ENCODE assay signal across 8 cellular contexts in the genomic region with DNA sequence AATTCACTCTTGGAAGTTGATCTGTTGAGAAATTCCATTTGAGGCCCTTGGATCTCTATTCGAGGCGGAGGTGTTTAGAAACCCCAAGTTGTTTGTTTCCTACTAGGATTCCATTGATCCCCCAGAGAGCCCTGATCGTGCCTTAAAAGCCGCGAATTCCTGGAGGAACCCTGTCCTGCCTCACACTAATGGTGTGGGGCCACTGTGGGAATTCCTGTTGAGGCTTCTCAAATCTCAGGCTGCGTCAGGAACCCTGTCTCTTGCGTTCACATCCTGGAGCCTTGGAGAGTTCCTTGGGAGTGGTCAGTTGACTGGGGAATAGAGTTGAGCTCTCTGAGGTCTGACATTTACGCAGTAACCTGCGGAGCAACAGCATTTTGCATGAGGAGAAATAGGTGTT. TPM values are rescaled to one million over a fixed set of nuclear protein-coding genes. Genes with fewer than 3 reads are reported as not detected.
DNase-seq lines count a peak whose midpoint lies in the region; ATAC-seq, FAIRE-seq and TF ChIP-seq lines count a peak whose summit lies in the region.

No MANE protein-coding gene starts in this region.

- H3K4me1 ChIP-seq in skeletal muscle satellite cell (ENCODE audit: control insufficient read depth, insufficient read depth, low read length) = peaks cover 20% of the 10 kb centered on the region

- no peak overlapping the region for H3K9ac ChIP-seq in skeletal muscle satellite cell (ENCODE audit: low read depth, low read length)

- H3K4me3 Mint-ChIP-seq in activated naive CD8-positive, alpha-beta T cell treated with anti-CD3 and anti-CD28 coated beads, Interleukin-2, amount 50 U/mL, for 24 hours = peak overlapping the region; percentile 85

- no peak overlapping the region for H3K27ac Mint-ChIP-seq in activated naive CD8-positive, alpha-beta T cell treated with anti-CD3 and anti-CD28 coated beads, Interleukin-2, amount 50 U/mL, for 24 hours

- no peaks in the 10 kb centered on the region for H3K36me3 Mint-ChIP-seq in activated naive CD8-positive, alpha-beta T cell treated with anti-CD3 and anti-CD28 coated beads, Interleukin-2, amount 50 U/mL, for 24 hours (ENCODE audit: low read depth)

- H3K36me3 ChIP-seq in skeletal muscle satellite cell (ENCODE audit: insufficient read depth, low read length) = no peaks in the 10 kb centered on the region

- peaks cover 14% of the 10 kb centered on the region for H3K4me1 Mint-ChIP-seq in activated naive CD8-positive, alpha-beta T cell treated with anti-CD3 and anti-CD28 coated beads, Interleukin-2, amount 50 U/mL, for 24 hours

- no peaks in the 10 kb centered on the region for H3K9me3 ChIP-seq in skeletal muscle satellite cell (replicated peaks; ENCODE audit: low read length)

- H3K4me2 ChIP-seq in skeletal muscle satellite cell (ENCODE audit: low read length) = peak overlapping the region; percentile 85

- peaks cover 43% of the 10 kb centered on the region for H3K27me3 Mint-ChIP-seq in activated naive CD8-positive, alpha-beta T cell treated with anti-CD3 and anti-CD28 coated beads, Interleukin-2, amount 50 U/mL, for 24 hours

- FAIRE-seq in HTR-8/SVneo (lab: Jason Lieb, UNC) = no peak

- H3K9me3 Mint-ChIP-seq in activated naive CD8-positive, alpha-beta T cell treated with anti-CD3 and anti-CD28 coated beads, Interleukin-2, amount 50 U/mL, for 24 hours = no peaks in the 10 kb centered on the region

- DNase-seq in HEK293T (ENCODE audit: extremely low spot score) (peak; percentile 14), iPS-NIHi7 (ENCODE audit: extremely low spot score) (peak; percentile 30), NCI-H1694 (lab: John Stamatoyannopoulos, UW) (no peak), NCI-H1417 treated with DMSO at 0.1 percent for 48 hours (lab: John Stamatoyannopoulos, UW) (no peak), NCI-H524 (lab: John Stamatoyannopoulos, UW) (no peak), HTR-8/SVneo (ENCODE audit: insufficient read length, low spot score) (no peak)
- no peak for DNase-seq in activated naive CD8-positive, alpha-beta T cell treated with anti-CD3 and anti-CD28 coated beads, Interleukin-2, amount 50 U/mL, for 24 hours

- H3K4me3 ChIP-seq in skeletal muscle satellite cell (ENCODE audit: low read length) = peak overlapping the region; percentile 81

- POLR2A ChIA-PET in HEK293T (lab: Yijun Ruan, JAX) = no interaction called here

- ATAC-seq in activated naive CD8-positive, alpha-beta T cell treated with anti-CD3 and anti-CD28 coated beads, Interleukin-2, amount 50 U/mL, for 24 hours = no peak

- CTCF ChIA-PET in HEK293T (lab: Yijun Ruan, JAX) = interaction anchor here (0.8 kb wide), 1 partner anchor 182 kb away, joined by 3 read pairs; no protein-coding TSS in a partner anchor

- H3K27me3 ChIP-seq in skeletal muscle satellite cell (ENCODE audit: control insufficient read depth, insufficient read depth, low read length) = no peaks in the 10 kb centered on the region

TF ChIP-seq in HEK293T, 16 proteins besides CTCF, POLR2A, EP300 and RAD21:
- TF ChIP-seq L3MBTL2 (conservative IDR thresholded peaks at IDR 0.05) = no peak
- no peak for TF ChIP-seq FOXK2 (IDR thresholded peaks at IDR 0.05)
- TF ChIP-seq HDGF (IDR thresholded peaks at IDR 0.05; ENCODE audit: borderline replicate concordance) = no peak
- TF ChIP-seq SP1 (IDR thresholded peaks at IDR 0.05) = no peak
- no peak for TF ChIP-seq ELF4 (IDR thresholded peaks at IDR 0.05)
- no peak for TF ChIP-seq ARNT (IDR thresholded peaks at IDR 0.05)
- TF ChIP-seq FOXA1 (IDR thresholded peaks at IDR 0.05) = no peak
- no peak for TF ChIP-seq TARDBP (IDR thresholded peaks at IDR 0.05)
- TF ChIP-seq BHLHE40 (IDR thresholded peaks at IDR 0.05; ENCODE audit: borderline replicate concordance) = no peak
- no peak for TF ChIP-seq FOXM1 (IDR thresholded peaks at IDR 0.05; ENCODE audit: borderline replicate concordance)
- TF ChIP-seq CTBP1 (IDR thresholded peaks at IDR 0.05; ENCODE audit: borderline replicate concordance) = no peak
- no peak for TF ChIP-seq LEF1 (IDR thresholded peaks at IDR 0.05; ENCODE audit: borderline replicate concordance)
TF ChIP-seq in HEK293T: peak in this region for 0.

RNA-seq across cellular contexts. Expression of a gene that starts 1.2 kb away (rescaled TPM):
- total RNA-seq in skeletal muscle satellite cell (2012; rRNA removed) = 3.9 and 6.1 TPM in 2 replicates

RNA-seq across cellular contexts. Expression of a gene that starts 34.6 kb away (rescaled TPM):
- 9.8 and 23.6 TPM in 2 replicates for total RNA-seq in skeletal muscle satellite cell (2012; rRNA removed)

Comparison
In these comparisons a context has a peak if more than half of its experiments do, and no peak if none do; other contexts are left out.
1. DNase-seq: peak in HEK293T (single experiment) and iPS-NIHi7 (single experiment); none in activated naive CD8-positive, alpha-beta T cell treated with anti-CD3 and anti-CD28 coated beads, Interleukin-2, amount 50 U/mL, for 24 hours (single experiment), NCI-H1694 (single experiment), NCI-H1417 treated with DMSO at 0.1 percent for 48 hours (single experiment), NCI-H524 (0 of 2) and HTR-8/SVneo (single experiment).